Comparison of ENCODE assay signal across 23 cellular contexts in the genomic region with DNA sequence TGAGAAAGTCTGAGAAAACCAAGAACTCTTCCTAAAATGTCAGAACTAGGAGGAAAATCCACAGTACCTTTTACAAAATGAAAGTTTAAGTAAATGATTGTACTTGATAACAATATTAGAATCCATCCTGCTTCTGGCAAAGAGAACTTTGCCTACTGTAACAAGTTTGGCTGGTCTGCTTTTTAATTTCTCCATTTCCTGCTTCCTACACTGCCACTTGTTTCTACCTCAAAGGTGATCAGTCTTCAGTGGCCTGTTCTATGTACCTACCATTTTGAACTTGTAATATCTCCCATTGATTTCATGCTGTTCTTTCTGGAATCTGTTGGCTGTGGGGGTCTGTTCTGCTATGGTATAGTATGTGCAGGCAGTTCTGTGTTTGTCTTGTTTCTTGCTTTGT.
"Had no signal": no experiment of that assay in that cellular context is flagged by ENCODE, and none has a peak within 500 bp of the region (broad histone marks: within the 10 kb centered on the region; RNA-seq: fewer than 3 reads in every experiment).

No MANE protein-coding gene starts in this region.

- DNase-seq: activated CD4-positive, alpha-beta T cell treated with anti-CD3 and anti-CD28 coated beads for 4 hours; activated CD4-positive, alpha-beta T cell treated with anti-CD3 and anti-CD28 coated beads, Interleukin-2, amount 50 U/mL, for 4 hours; activated effector memory CD4-positive, alpha-beta T cell treated with Interleukin-2 at 50 U/mL for 16 hours; activated naive CD4-positive, alpha-beta T cell treated with Interleukin-2 at 50 U/mL for 16 hours; activated T-cell treated with anti-CD3 and anti-CD28 coated beads for 4 hours; activated T-cell treated with anti-CD3 and anti-CD28 coated beads, Interleukin-2, amount 50 U/mL, for 72 hours; anterior cingulate cortex; effector memory CD8-positive, alpha-beta T cell; erythroblast; islet precursor cell; left cardiac atrium; midbrain; naive thymus-derived CD8-positive, alpha-beta T cell; posterior cingulate gyrus; right cardiac atrium; spleen; stimulated activated naive CD4-positive, alpha-beta T cell; tibial artery had no signal

- H3K27me3 ChIP-seq: gastroesophageal sphincter, hepatocyte, spleen, suprapubic skin, tibial artery had no signal

- H3K9me3 ChIP-seq: gastroesophageal sphincter, spleen, suprapubic skin, tibial artery had no signal

- H3K4me3 ChIP-seq: gastroesophageal sphincter, hepatocyte, spleen, suprapubic skin, tibial artery had no signal

- H3K36me3 ChIP-seq: gastroesophageal sphincter, spleen, suprapubic skin, tibial artery had no signal

- ATAC-seq: activated T-cell treated with anti-CD3 and anti-CD28 coated beads, Interleukin-2, amount 50 U/mL, for 72 hours; effector memory CD8-positive, alpha-beta T cell; gastroesophageal sphincter; left cardiac atrium; naive thymus-derived CD8-positive, alpha-beta T cell; right cardiac atrium had no signal

- FAIRE-seq: bronchial epithelial cell, colon had no signal

- H3K4me1 ChIP-seq: gastroesophageal sphincter, spleen, suprapubic skin, tibial artery had no signal

- H2AFZ ChIP-seq: hepatocyte had no signal

- H3K79me2 ChIP-seq: hepatocyte had no signal

- H3K27ac ChIP-seq: gastroesophageal sphincter, hepatocyte, spleen, suprapubic skin, tibial artery had no signal

- H3K4me2 ChIP-seq: hepatocyte had no signal
